Comparison of ENCODE assay signal across 19 cellular contexts in the genomic region with DNA sequence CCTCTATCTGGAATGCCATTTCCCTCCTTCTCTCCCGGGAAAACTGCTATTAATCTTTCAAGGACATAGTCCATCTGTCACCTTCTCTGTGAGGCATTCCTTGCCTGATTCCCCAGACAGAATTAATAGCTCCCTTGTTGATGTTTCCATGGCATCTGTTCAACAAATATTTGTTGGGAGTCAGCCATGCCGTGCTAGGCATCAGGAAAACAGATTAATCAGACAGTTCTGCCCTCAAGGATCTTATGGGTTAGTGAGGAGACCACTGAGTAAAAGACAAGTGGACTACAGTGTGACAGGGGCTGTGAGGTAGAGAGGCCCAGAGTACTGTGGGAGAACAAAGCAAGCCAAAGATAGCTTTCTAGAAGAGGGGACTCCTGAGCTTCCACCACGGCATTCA. TPM values are rescaled to one million over a fixed set of nuclear protein-coding genes. Genes with fewer than 3 reads are reported as not detected.
A peak's percentile ranks its signal among the peaks of the same experiment; 100 is the strongest.
DNase-seq lines count a peak whose midpoint lies in the region; ATAC-seq and TF ChIP-seq lines count a peak whose summit lies in the region.
"Had no signal": no experiment of that assay in that cellular context is flagged by ENCODE, and none has a peak within 500 bp of the region (broad histone marks: within the 10 kb centered on the region; RNA-seq: fewer than 3 reads in every experiment).

No MANE protein-coding gene starts in this region.

- DNase-seq in AG10803 (ENCODE audit: low read depth) (peak; percentile 69), EH (ENCODE audit: low read depth) (peak; percentile 40), NCI-H69 (lab: John Stamatoyannopoulos, UW) (peak; percentile 66), mesothelial cell of epicardium (ENCODE audit: low spot score in 2 of 2, unreplicated experiment in 2 of 2) (no peak), cerebellar cortex (ENCODE audit: low spot score) (no peak), pons (ENCODE audit: low spot score) (no peak), SW 1271 (lab: John Stamatoyannopoulos, UW) (no peak)
- DNase-seq: activated naive CD8-positive, alpha-beta T cell treated with anti-CD3 and anti-CD28 coated beads for 36 hours; CD8-positive, alpha-beta T cell; hippocampal formation; islet precursor cell; Karpas-422; natural killer cell; NCI-H1092 had no signal

- ATAC-seq in HG03442 (IDR thresholded peaks at IDR 0.05; ENCODE audit: unreplicated experiment): no peak
- ATAC-seq: CD8-positive, alpha-beta T cell; natural killer cell had no signal

- no peaks in the 10 kb centered on the region for H3K27me3 Mint-ChIP-seq in mesothelial cell of epicardium (ENCODE audit: low read depth)
- H3K27me3 Mint-ChIP-seq: activated naive CD8-positive, alpha-beta T cell treated with anti-CD3 and anti-CD28 coated beads for 36 hours; memory B cell had no signal

- no peaks in the 10 kb centered on the region for H3K36me3 Mint-ChIP-seq in mesothelial cell of epicardium
- H3K36me3 Mint-ChIP-seq: natural killer cell had no signal

- H3K4me1 Mint-ChIP-seq in mesothelial cell of epicardium: peaks cover 9% of the 10 kb centered on the region
- H3K4me1 Mint-ChIP-seq: activated naive CD8-positive, alpha-beta T cell treated with anti-CD3 and anti-CD28 coated beads for 36 hours; natural killer cell had no signal

- TF ChIP-seq CTCF in AG10803 (conservative IDR thresholded peaks at IDR 0.05; ENCODE audit: low read length) (no peak), mesothelial cell of epicardium (IDR thresholded peaks at IDR 0.05; ENCODE audit: unreplicated experiment) (no peak)

- H3K9me3 Mint-ChIP-seq in mesothelial cell of epicardium: no peaks in the 10 kb centered on the region
- H3K9me3 Mint-ChIP-seq: activated naive CD8-positive, alpha-beta T cell treated with anti-CD3 and anti-CD28 coated beads for 36 hours; CD8-positive, alpha-beta T cell; memory B cell; natural killer cell had no signal

- no peak overlapping the region for H3K4me3 Mint-ChIP-seq in mesothelial cell of epicardium
- H3K4me3 Mint-ChIP-seq: activated naive CD8-positive, alpha-beta T cell treated with anti-CD3 and anti-CD28 coated beads for 36 hours; CD8-positive, alpha-beta T cell; memory B cell; natural killer cell had no signal

- peak overlapping the region; percentile 89 for H3K27ac Mint-ChIP-seq in mesothelial cell of epicardium
- H3K27ac Mint-ChIP-seq: activated naive CD8-positive, alpha-beta T cell treated with anti-CD3 and anti-CD28 coated beads for 36 hours; CD8-positive, alpha-beta T cell; memory B cell; natural killer cell had no signal

- no peak overlapping the region for H3K4me3 ChIP-seq in AG10803 (ENCODE audit: low read length)
- H3K4me3 ChIP-seq: coronary artery, prostate gland, suprapubic skin had no signal

RNA-seq across cellular contexts. Expression of a gene that starts 11.4 kb away (rescaled TPM):
- 57.6 to 61.1 TPM (median 59.0 TPM) in 3 replicates for total RNA-seq in mesothelial cell of epicardium

RNA-seq across cellular contexts. Expression of a gene that starts 29.3 kb away (rescaled TPM):
- 52.6 to 61.0 TPM (median 55.2 TPM) in 3 replicates for total RNA-seq in mesothelial cell of epicardium

RNA-seq across cellular contexts. Expression of a gene that starts 53.1 kb away (rescaled TPM):
- 15.1 to 16.6 TPM (median 15.5 TPM) in 3 replicates for total RNA-seq in mesothelial cell of epicardium

Comparison
In these comparisons a context has a peak if more than half of its experiments do, and no peak if none do; other contexts are left out.
1. DNase-seq: peak in AG10803 (single experiment), EH (single experiment) and NCI-H69 (single experiment); none in mesothelial cell of epicardium (0 of 2), cerebellar cortex (single experiment), pons (single experiment) and SW 1271 (0 of 2).